In genomic region chr5:1465966-1466471, GRCh38 we compare ENCODE assay signal across 22 cellular contexts. TPM values are rescaled to one million over a fixed set of nuclear protein-coding genes. Genes with fewer than 3 reads are reported as not detected.
A peak's percentile ranks its signal among the peaks of the same experiment; 100 is the strongest.
DNase-seq lines count a peak whose midpoint lies in the region; ATAC-seq, FAIRE-seq and TF ChIP-seq lines count a peak whose summit lies in the region.
"Had no signal": no experiment of that assay in that cellular context is flagged by ENCODE, and none has a peak within 500 bp of the region (broad histone marks: within the 10 kb centered on the region; RNA-seq: fewer than 3 reads in every experiment).

No MANE protein-coding gene starts in this region.

- no peak overlapping the region for H2AK5ac ChIP-seq in H1 (ENCODE audit: low read depth, low read length)

- H3K23me2 ChIP-seq in H1 (ENCODE audit: low read depth, low read length): 0 out of 2 replicates have a peak, but pooled peaks cover 1% of the 10 kb centered on the region

- no peak for TF ChIP-seq POLR2A in H1 (IDR thresholded peaks at IDR 0.05; ENCODE audit: control extremely low read depth in 1 of 2, low read depth in 2 of 2, low read length in 2 of 2)

- H3K4me3 ChIP-seq in BE2C (ENCODE audit: low read depth, low read length) (no peak overlapping the region), H1 (ENCODE audit: extremely low read depth in 1 of 4, insufficient read depth in 2 of 4, low read depth in 3 of 4, low read length in 4 of 4) (no peak overlapping the region), osteoblast (ENCODE audit: insufficient read depth, low read length) (no peak overlapping the region)

- H3K79me2 ChIP-seq in H1 (ENCODE audit: control insufficient read depth in 1 of 2, insufficient read depth in 2 of 2, low read length in 2 of 2) (peaks cover 0 to 3% of the 10 kb centered on the region in 2 experiments; a peak in 1 of 4 replicates), osteoblast (ENCODE audit: insufficient read depth, low read length) (no peaks in the 10 kb centered on the region)

- ATAC-seq in activated CD8-positive, alpha-beta memory T cell treated with anti-CD3 and anti-CD28 coated beads, Interleukin-2, amount 10 ng/mL, durations not matched to agents 7 days and 5 days: no peak
- no peak for ATAC-seq in GM18498 (IDR thresholded peaks at IDR 0.05; ENCODE audit: unreplicated experiment)
- ATAC-seq: PC-3 had no signal

- no peaks in the 10 kb centered on the region for H3K27me3 ChIP-seq in BE2C
- H3K27me3 ChIP-seq in H1 (replicated peaks in 1 of 4; ENCODE audit: control insufficient read depth in 3 of 4, extremely low read depth in 1 of 4, insufficient read depth in 3 of 4, low read length in 3 of 4): no peaks in the 10 kb centered on the region; a peak in 1 of 7 replicates
- H3K27me3 ChIP-seq in osteoblast (ENCODE audit: insufficient read depth, low read length): no peaks in the 10 kb centered on the region

- POLR2A ChIA-PET in H1 (lab: Charles Lee; ENCODE audit: partially characterized antibody): interaction anchor here (1.2 kb wide), 1 partner anchor 14 kb away, joined by 3 read pairs; no protein-coding TSS in a partner anchor

- peak; percentile 40 for DNase-seq in activated CD8-positive, alpha-beta memory T cell treated with anti-CD3 and anti-CD28 coated beads, Interleukin-2, amount 50 U/mL, for 48 hours
- DNase-seq in activated CD8-positive, alpha-beta memory T cell treated with anti-CD3 and anti-CD28 coated beads, Interleukin-2, amount 10 ng/mL, durations not matched to agents 7 days and 5 days: no peak
- DNase-seq in BE2C: peak; percentile 6
- no peak for DNase-seq in H1 (ENCODE audit: low read depth in 1 of 2, low spot score in 2 of 2)
- DNase-seq in osteoblast (ENCODE audit: insufficient read length, low spot score, missing footprints): peak; percentile 54
- no peak for DNase-seq in HuH-7 (ENCODE audit: low spot score)
- DNase-seq in superior temporal gyrus (ENCODE audit: extremely low spot score): no peak
- DNase-seq: EL, HCEC 1CT, NCI-H1048, NCI-H1436 treated with DMSO at 0.1 percent for 48 hours, NCI-H2081, NCI-H510A, NCI-H774, PC-3 had no signal

- H2BK5ac ChIP-seq in H1 (ENCODE audit: low read depth, low read length): peak overlapping the region; percentile 26; the same call in 1 of the 2 replicates

- H2AFZ ChIP-seq in H1 (ENCODE audit: low read length): no peak overlapping the region
- no peak overlapping the region for H2AFZ ChIP-seq in osteoblast (ENCODE audit: low read length)

- no peak for FAIRE-seq in H1 (lab: Jason Lieb, UNC)

- TF ChIP-seq EP300 in H1 (IDR thresholded peaks at IDR 0.05; ENCODE audit: borderline replicate concordance in 1 of 2, low read depth in 2 of 2, low read length in 2 of 2): no peak

- H3K36me3 ChIP-seq in BE2C (peaks cover 52% of the 10 kb centered on the region), H1 (ENCODE audit: control insufficient read depth in 2 of 4, insufficient read depth in 4 of 4, low read length in 3 of 4) (peaks cover 15 to 80% (median 59%) of the 10 kb centered on the region in 4 experiments), osteoblast (ENCODE audit: insufficient read depth, low read length) (peaks cover 52% of the 10 kb centered on the region)

- TF ChIP-seq CTCF in BE2C (IDR thresholded peaks at IDR 0.05; ENCODE audit: low read depth, low read length) (no peak), H1 (IDR thresholded peaks at IDR 0.05; ENCODE audit: control extremely low read depth in 1 of 3, insufficient read depth in 1 of 3, low read depth in 1 of 3, low read length in 3 of 3) (no peak), osteoblast (IDR thresholded peaks at IDR 0.05; ENCODE audit: extremely low read depth, low read depth, low read length) (no peak)

- no peak overlapping the region for H4K91ac ChIP-seq in H1 (replicated peaks; ENCODE audit: insufficient read length, low read length)

- H4K8ac ChIP-seq in H1 (ENCODE audit: extremely low read depth, insufficient read depth, low read length): 0 out of 2 replicates have a peak overlapping the region, but pooled peaks have one; percentile 48

- WGBS in H1 (ENCODE audit: extremely low coverage in 1 of 2, insufficient coverage in 1 of 2, insufficient read length in 1 of 2, insufficient replicate concordance in 2 of 2, low coverage in 1 of 2, low lambda C conversion rate in 2 of 2, missing lambda C conversion rate in 1 of 2), 2 experiments: 93% methylated on average over 19 of the region's 30 CpGs; no CpG with 5 or more reads in 1 of the 2 experiments

- no peak overlapping the region for H3K56ac ChIP-seq in H1 (replicated peaks; ENCODE audit: insufficient read length, low read depth, low read length)

- no peak overlapping the region for H3K18ac ChIP-seq in H1 (ENCODE audit: extremely low read depth, low read length)

- no peak overlapping the region for H3K27ac ChIP-seq in H1 (ENCODE audit: low read depth, low read length)
- no peak overlapping the region for H3K27ac ChIP-seq in osteoblast (ENCODE audit: low read depth, low read length)
- H3K27ac ChIP-seq: 22Rv1, KMS-11 had no signal

- H3K36me3 Mint-ChIP-seq in activated CD8-positive, alpha-beta memory T cell treated with anti-CD3 and anti-CD28 coated beads, Interleukin-2, amount 10 ng/mL, durations not matched to agents 7 days and 5 days: peaks cover 62% of the 10 kb centered on the region

- no peak overlapping the region for H3K4ac ChIP-seq in H1 (replicated peaks; ENCODE audit: insufficient read length, low read depth, low read length)

- H3K27me3 Mint-ChIP-seq in activated CD8-positive, alpha-beta memory T cell treated with anti-CD3 and anti-CD28 coated beads, Interleukin-2, amount 10 ng/mL, durations not matched to agents 7 days and 5 days: no peaks in the 10 kb centered on the region
- H3K27me3 Mint-ChIP-seq: B cell; CD4-positive, alpha-beta T cell had no signal

- no peak overlapping the region for H4K5ac ChIP-seq in H1 (ENCODE audit: insufficient read length, low read depth, low read length)

- H3K27ac Mint-ChIP-seq in activated CD8-positive, alpha-beta memory T cell treated with anti-CD3 and anti-CD28 coated beads, Interleukin-2, amount 10 ng/mL, durations not matched to agents 7 days and 5 days: no peak overlapping the region
- H3K27ac Mint-ChIP-seq: B cell; CD4-positive, alpha-beta T cell had no signal

- CTCF ChIA-PET in activated CD8-positive, alpha-beta memory T cell treated with anti-CD3 and anti-CD28 coated beads, Interleukin-2, amount 10 ng/mL, durations not matched to agents 7 days and 5 days (lab: Charles Lee): no interaction called here
- CTCF ChIA-PET in H1 (lab: Charles Lee; ENCODE audit: partially characterized antibody): interaction anchor here (0.9 to 5.6 kb wide), 4 partner anchors 14 to 86 kb away, joined by 3 to 47 read pairs (median 6); no protein-coding TSS in a partner anchor

- H3K9me3 Mint-ChIP-seq in activated CD8-positive, alpha-beta memory T cell treated with anti-CD3 and anti-CD28 coated beads, Interleukin-2, amount 10 ng/mL, durations not matched to agents 7 days and 5 days (ENCODE audit: low read depth): peaks cover 11% of the 10 kb centered on the region
- H3K9me3 Mint-ChIP-seq: CD4-positive, alpha-beta T cell had no signal

- peaks cover 0 to 19% of the 10 kb centered on the region in 2 experiments for H4K20me1 ChIP-seq in H1 (replicated peaks in 1 of 2; ENCODE audit: control insufficient read depth in 1 of 2, insufficient read depth in 2 of 2, low read length in 2 of 2)
- peaks cover 6% of the 10 kb centered on the region for H4K20me1 ChIP-seq in osteoblast (ENCODE audit: insufficient read depth, low read length)

- H3K4me1 Mint-ChIP-seq in activated CD8-positive, alpha-beta memory T cell treated with anti-CD3 and anti-CD28 coated beads, Interleukin-2, amount 10 ng/mL, durations not matched to agents 7 days and 5 days: no peaks in the 10 kb centered on the region
- H3K4me1 Mint-ChIP-seq: B cell had no signal

- no peak overlapping the region for H2BK15ac ChIP-seq in H1 (ENCODE audit: low read length)

- H3K9me3 ChIP-seq in BE2C (no peaks in the 10 kb centered on the region), H1 (ENCODE audit: insufficient read depth in 2 of 2, low read depth in 1 of 2, low read length in 1 of 2) (peaks cover 9 to 10% of the 10 kb centered on the region in 2 experiments; a peak in 2 of 4 replicates), osteoblast (ENCODE audit: low read depth, low read length) (no peaks in the 10 kb centered on the region)

- no peak overlapping the region for H2BK20ac ChIP-seq in H1 (ENCODE audit: low read length)

- no peaks in the 10 kb centered on the region for H3K4me1 ChIP-seq in BE2C
- no peaks in the 10 kb centered on the region for H3K4me1 ChIP-seq in H1 (replicated peaks in 1 of 4; ENCODE audit: control insufficient read depth in 3 of 4, insufficient read depth in 4 of 4, low read length in 3 of 4)
- H3K4me1 ChIP-seq in osteoblast (ENCODE audit: insufficient read depth, low read length): no peaks in the 10 kb centered on the region

- H2BK12ac ChIP-seq in H1 (ENCODE audit: low read depth, low read length): no peak overlapping the region

- H3K9ac ChIP-seq in H1 (replicated peaks in 1 of 4; ENCODE audit: extremely low read depth in 1 of 4, low read depth in 3 of 4, low read length in 3 of 4): no peak overlapping the region; a peak in 1 of 7 replicates
- H3K9ac ChIP-seq: KMS-11 had no signal

- TF ChIP-seq RAD21 in H1 (IDR thresholded peaks at IDR 0.05 in 1 of 2, conservative IDR thresholded peaks at IDR 0.05 in 1 of 2; ENCODE audit: low read depth in 2 of 2, low read length in 2 of 2): no peak

- H3K14ac ChIP-seq in H1 (ENCODE audit: insufficient read length): no peak overlapping the region

- H2BK120ac ChIP-seq in H1 (replicated peaks; ENCODE audit: low read depth, low read length): no peak overlapping the region

- no peak overlapping the region for H3K4me2 ChIP-seq in H1 (ENCODE audit: insufficient read depth in 1 of 2, low read depth in 2 of 2, low read length in 2 of 2)
- no peak overlapping the region for H3K4me2 ChIP-seq in osteoblast (ENCODE audit: insufficient read depth, low read length)
- H3K4me2 ChIP-seq: KMS-11 had no signal

- peaks cover 10% of the 10 kb centered on the region; the same call in 1 of the 2 replicates for H3K79me1 ChIP-seq in H1 (ENCODE audit: low read depth, low read length)

- no peak overlapping the region for H3K4me3 Mint-ChIP-seq in activated CD8-positive, alpha-beta memory T cell treated with anti-CD3 and anti-CD28 coated beads, Interleukin-2, amount 10 ng/mL, durations not matched to agents 7 days and 5 days
- H3K4me3 Mint-ChIP-seq: B cell; CD4-positive, alpha-beta T cell had no signal

- no peak overlapping the region for H3K23ac ChIP-seq in H1 (ENCODE audit: insufficient read length)

RNA-seq across cellular contexts. Expression of gene SLC6A3, which starts 20.8 kb away (rescaled TPM):
- total RNA-seq in activated CD8-positive, alpha-beta memory T cell treated with anti-CD3 and anti-CD28 coated beads, Interleukin-2, amount 10 ng/mL, durations not matched to agents 7 days and 5 days: under 1 TPM; 0.07 to 0.23 TPM
- 1.2 TPM for polyA plus RNA-seq in BE2C (2012; ENCODE audit: insufficient read depth, insufficient read length, low read depth)
- 0.46 and 0.48 TPM in 2 replicates for total RNA-seq in H1 (2021; fragmentation: NEBNext Ultra II Directional; extraction: Animal tissue kit (Norgen Biotek cat#: 25700))
- 0.86 and 0.91 TPM in 2 replicates for polyA plus RNA-seq in H1 (2011; rRNA removed)
- polyA plus RNA-seq in H1 (2011; cell fraction: cytosol; rRNA removed): 0.57 TPM
- polyA plus RNA-seq in H1 (2011; cell fraction: nucleus; rRNA removed): 1.9 TPM
- polyA plus RNA-seq in H1 (2012, experiment 1 of 2): 0.55 to 0.88 TPM (median 0.75 TPM) in 4 replicates
- polyA plus RNA-seq in H1 (2012, experiment 2 of 2): 0.58 TPM
- polyA plus RNA-seq in H1 (2013, experiment 1 of 2): 0.77 TPM
- 0.94 TPM for polyA plus RNA-seq in H1 (2013, experiment 2 of 2)
- 1.0 and 1.1 TPM in 2 replicates for polyA minus RNA-seq in H1 (2011; rRNA and poly(A)+ RNA removed)
- 0.44 TPM for polyA minus RNA-seq in H1 (2011; cell fraction: cytosol; rRNA and poly(A)+ RNA removed)
- 0.50 TPM for polyA minus RNA-seq in H1 (2011; cell fraction: nucleus; rRNA and poly(A)+ RNA removed)
- total RNA-seq in osteoblast: not detected in 2 replicates
- total RNA-seq: M059J, PC-3 had no signal
- polyA plus RNA-seq: AG04450 had no signal

RNA-seq across cellular contexts. Expression of gene LPCAT1, which starts 57.7 kb away (rescaled TPM):
- 10 to 100 TPM; 83.8 to 85.3 TPM for total RNA-seq in activated CD8-positive, alpha-beta memory T cell treated with anti-CD3 and anti-CD28 coated beads, Interleukin-2, amount 10 ng/mL, durations not matched to agents 7 days and 5 days
- polyA plus RNA-seq in BE2C (2012; ENCODE audit: insufficient read depth, insufficient read length, low read depth): 28.2 TPM
- total RNA-seq in H1 (2021; fragmentation: NEBNext Ultra II Directional; extraction: Animal tissue kit (Norgen Biotek cat#: 25700)): 260 and 266 TPM in 2 replicates
- polyA plus RNA-seq in H1 (2011; rRNA removed): 107 and 168 TPM in 2 replicates
- 145 TPM for polyA plus RNA-seq in H1 (2011; cell fraction: cytosol; rRNA removed)
- 161 TPM for polyA plus RNA-seq in H1 (2011; cell fraction: nucleus; rRNA removed)
- 129 to 148 TPM (median 136 TPM) in 4 replicates for polyA plus RNA-seq in H1 (2012, experiment 1 of 2)
- 146 TPM for polyA plus RNA-seq in H1 (2012, experiment 2 of 2)
- polyA plus RNA-seq in H1 (2013, experiment 1 of 2): 245 TPM
- 311 TPM for polyA plus RNA-seq in H1 (2013, experiment 2 of 2)
- polyA minus RNA-seq in H1 (2011; rRNA and poly(A)+ RNA removed): 76.4 and 90.5 TPM in 2 replicates
- 92.9 TPM for polyA minus RNA-seq in H1 (2011; cell fraction: cytosol; rRNA and poly(A)+ RNA removed)
- polyA minus RNA-seq in H1 (2011; cell fraction: nucleus; rRNA and poly(A)+ RNA removed): 64.8 TPM
- total RNA-seq in osteoblast: 11.6 and 15.6 TPM in 2 replicates

Comparison
In these comparisons a context has a peak if more than half of its experiments do, and no peak if none do; other contexts are left out.
1. DNase-seq: peak in activated CD8-positive, alpha-beta memory T cell treated with anti-CD3 and anti-CD28 coated beads, Interleukin-2, amount 50 U/mL, for 48 hours (single experiment), BE2C (single experiment) and osteoblast (single experiment); none in activated CD8-positive, alpha-beta memory T cell treated with anti-CD3 and anti-CD28 coated beads, Interleukin-2, amount 10 ng/mL, durations not matched to agents 7 days and 5 days (single experiment), H1 (0 of 2), HuH-7 (single experiment) and superior temporal gyrus (single experiment).